In the genomic region with DNA sequence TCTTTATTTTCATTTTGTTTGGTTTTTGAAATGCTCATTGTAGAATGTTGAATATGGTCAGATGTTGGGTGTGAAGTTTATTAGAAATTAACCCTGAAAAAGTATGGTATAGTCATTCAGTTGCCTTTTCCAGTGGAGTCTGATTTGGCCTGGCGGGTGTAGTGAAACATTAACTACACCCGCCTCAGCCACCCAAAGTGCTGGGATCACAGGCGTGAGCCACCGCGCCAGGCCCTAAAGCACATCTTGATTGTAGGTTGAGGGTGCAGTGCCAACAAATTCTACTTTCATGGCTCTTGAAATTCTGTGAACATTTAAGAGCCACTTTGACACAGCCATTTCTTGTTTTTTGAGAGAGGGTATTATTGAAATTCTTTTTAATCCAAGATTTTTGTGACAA, we compare ENCODE assay signal across 30 cellular contexts.
A peak's percentile ranks its signal among the peaks of the same experiment; 100 is the strongest.
DNase-seq lines count a peak whose midpoint lies in the region; ATAC-seq, FAIRE-seq and TF ChIP-seq lines count a peak whose summit lies in the region.
"Had no signal": no experiment of that assay in that cellular context is flagged by ENCODE, and none has a peak within 500 bp of the region (broad histone marks: within the 10 kb centered on the region; RNA-seq: fewer than 3 reads in every experiment).

No MANE protein-coding gene starts in this region.

- ATAC-seq in A549 (peak in 1 of 2 experiments; percentile 68; a peak in 3 of 6 replicates), HG03196 (IDR thresholded peaks at IDR 0.05; ENCODE audit: unreplicated experiment) (no peak), GM21390 (IDR thresholded peaks at IDR 0.05; ENCODE audit: unreplicated experiment) (no peak), HG03108 (IDR thresholded peaks at IDR 0.05; ENCODE audit: unreplicated experiment) (no peak), HG02610 (IDR thresholded peaks at IDR 0.05; ENCODE audit: unreplicated experiment) (no peak)
- ATAC-seq: CD8-positive, alpha-beta T cell; effector memory CD8-positive, alpha-beta T cell; heart left ventricle; natural killer cell treated with Interleukin-12 subunit alpha and Interleukin-12 subunit beta and Interleukin-15 and Interleukin-18, amount 100 ng/mL, for 72 hours; right lobe of liver; stimulated activated memory B cell treated with anti-CD40 and anti-IgM and Interleukin-4, amounts not matched to agents 10 μg/mL and 1 μg/mL and 100 μg/mL, for 72 hours had no signal

- no peak for TF ChIP-seq EP300 in A549 (IDR thresholded peaks at IDR 0.05)

- intact Hi-C loops in kidney (cut with DNase I): no loop called here

- CTCF ChIA-PET in A549 (lab: Yijun Ruan, JAX): no interaction called here

- peaks cover 7% of the 10 kb centered on the region; the same call in 2 of the 3 replicates for H3K9me3 ChIP-seq in A549
- no peaks in the 10 kb centered on the region for H3K9me3 ChIP-seq in kidney (ENCODE audit: control insufficient read depth in 1 of 2, low read length in 2 of 2)
- H3K9me3 ChIP-seq: ovary, right lobe of liver had no signal

- TF ChIP-seq CTCF in A549 (IDR thresholded peaks at IDR 0.05) (no peak), kidney (IDR thresholded peaks at IDR 0.05; ENCODE audit: borderline replicate concordance, extremely low read depth, insufficient read depth) (no peak), osteocyte (IDR thresholded peaks at IDR 0.05) (no peak)

- H3K4me2 ChIP-seq in A549: peak overlapping the region; percentile 55

- peak overlapping the region; percentile 24 for H3K4me3 Mint-ChIP-seq in osteocyte (ENCODE audit: unreplicated experiment)
- H3K4me3 Mint-ChIP-seq: activated CD4-positive, alpha-beta memory T cell treated with anti-CD3 and anti-CD28 coated beads, Interleukin-2, amount 10 ng/mL, durations not matched to agents 7 days and 5 days; activated naive CD4-positive, alpha-beta T cell treated with anti-CD3 and anti-CD28 coated beads, Interleukin-2, amount 10 ng/mL, durations not matched to agents 7 days and 5 days; CD8-positive, alpha-beta T cell; effector memory CD8-positive, alpha-beta T cell; IgD-negative memory B cell; natural killer cell treated with Interleukin-12 subunit alpha and Interleukin-12 subunit beta and Interleukin-15 and Interleukin-18, amount 100 ng/mL, for 72 hours; stimulated activated memory B cell treated with anti-CD40 and anti-IgM and Interleukin-4, amounts not matched to agents 10 μg/mL and 1 μg/mL and 100 μg/mL, for 72 hours; T-helper 1 cell treated with Interleukin-12 subunit alpha and Interleukin-12 subunit beta and Interleukin-4 antibody, amounts not matched to agents 30 μg/mL and 1 μg/mL, for 36 hours had no signal

- H3K27ac ChIP-seq in A549 (peak overlapping the region; percentile 69 to 72), kidney (ENCODE audit: low read depth in 2 of 2, low read length in 2 of 2) (no peak overlapping the region)
- H3K27ac ChIP-seq: heart left ventricle, ovary, right lobe of liver had no signal

- FAIRE-seq in A549 (lab: Jason Lieb, UNC) (no peak), kidney (lab: Jason Lieb, UNC) (peak; percentile 15)
- FAIRE-seq: G401.6, TTC549 had no signal

- peaks cover 5% of the 10 kb centered on the region for H3K9me3 Mint-ChIP-seq in osteocyte (ENCODE audit: unreplicated experiment)
- H3K9me3 Mint-ChIP-seq: activated CD4-positive, alpha-beta memory T cell treated with anti-CD3 and anti-CD28 coated beads, Interleukin-2, amount 10 ng/mL, durations not matched to agents 7 days and 5 days; CD8-positive, alpha-beta T cell had no signal

- H3K4me1 ChIP-seq in A549 (peaks cover 56% of the 10 kb centered on the region), kidney (ENCODE audit: control insufficient read depth in 1 of 2, insufficient read depth in 1 of 2, low read depth in 1 of 2, low read length in 2 of 2) (peaks cover 2 to 4% of the 10 kb centered on the region in 2 donors)
- H3K4me1 ChIP-seq: right lobe of liver had no signal

- no peak for TF ChIP-seq POLR2A in A549 (IDR thresholded peaks at IDR 0.05; ENCODE audit: low read length)

- peaks cover 69% of the 10 kb centered on the region for H3K4me1 Mint-ChIP-seq in osteocyte (ENCODE audit: unreplicated experiment)
- H3K4me1 Mint-ChIP-seq: activated CD4-positive, alpha-beta memory T cell treated with anti-CD3 and anti-CD28 coated beads, Interleukin-2, amount 10 ng/mL, durations not matched to agents 7 days and 5 days; activated naive CD4-positive, alpha-beta T cell treated with anti-CD3 and anti-CD28 coated beads, Interleukin-2, amount 10 ng/mL, durations not matched to agents 7 days and 5 days; IgD-negative memory B cell; stimulated activated memory B cell treated with anti-CD40 and anti-IgM and Interleukin-4, amounts not matched to agents 10 μg/mL and 1 μg/mL and 100 μg/mL, for 72 hours had no signal

- no peaks in the 10 kb centered on the region for H3K27me3 Mint-ChIP-seq in osteocyte (ENCODE audit: unreplicated experiment)
- H3K27me3 Mint-ChIP-seq: activated CD4-positive, alpha-beta memory T cell treated with anti-CD3 and anti-CD28 coated beads, Interleukin-2, amount 10 ng/mL, durations not matched to agents 7 days and 5 days; activated naive CD4-positive, alpha-beta T cell treated with anti-CD3 and anti-CD28 coated beads, Interleukin-2, amount 10 ng/mL, durations not matched to agents 7 days and 5 days; effector memory CD8-positive, alpha-beta T cell; IgD-negative memory B cell; natural killer cell treated with Interleukin-12 subunit alpha and Interleukin-12 subunit beta and Interleukin-15 and Interleukin-18, amount 100 ng/mL, for 72 hours; stimulated activated memory B cell treated with anti-CD40 and anti-IgM and Interleukin-4, amounts not matched to agents 10 μg/mL and 1 μg/mL and 100 μg/mL, for 72 hours had no signal

- no peak for TF ChIP-seq RAD21 in A549 (conservative IDR thresholded peaks at IDR 0.05 in 1 of 2, IDR thresholded peaks at IDR 0.05 in 1 of 2)

- 48% methylated on average over 5 of the region's 5 CpGs for WGBS in A549 (ENCODE audit: missing lambda C conversion rate)

- H3K9ac ChIP-seq in kidney (ENCODE audit: low read length in 2 of 2): no peak overlapping the region

- H3K4me3 ChIP-seq in A549 (no peak overlapping the region), kidney (ENCODE audit: low read length in 2 of 2) (no peak overlapping the region)
- H3K4me3 ChIP-seq: heart left ventricle, ovary, right lobe of liver had no signal

- DNase-seq in A549 (ENCODE audit: low read depth in 1 of 2, low spot score in 1 of 2) (peak in 1 of 2 experiments; percentile 29), NCI-H446 treated with DMSO at 0.1 percent for 48 hours (lab: John Stamatoyannopoulos, UW) (peak; percentile 47), kidney (no peak), osteocyte (ENCODE audit: extremely low spot score, unreplicated experiment) (no peak)
- DNase-seq: 8988T; activated CD4-positive, alpha-beta memory T cell treated with anti-CD3 and anti-CD28 coated beads, Interleukin-2, amount 10 ng/mL, durations not matched to agents 7 days and 5 days; activated CD8-positive, alpha-beta memory T cell treated with anti-CD3 and anti-CD28 coated beads, Interleukin-2, amount 50 U/mL, for 48 hours; activated naive CD4-positive, alpha-beta T cell treated with anti-CD3 and anti-CD28 coated beads, Interleukin-2, amount 10 ng/mL, durations not matched to agents 7 days and 5 days; CD8-positive, alpha-beta T cell; cortex of kidney; effector memory CD8-positive, alpha-beta T cell; erythroblast; heart left ventricle; left cardiac atrium; NCI-H2029 treated with DMSO at 0.1 percent for 48 hours; NCI-H82; ovary; right lobe of liver; RPMI8226; stimulated activated CD4-positive, alpha-beta T cell treated with anti-CD3 and anti-CD28 coated beads, Interleukin-4, amount 100 ng/mL, for 4 hours had no signal

- H3K36me3 ChIP-seq in kidney (ENCODE audit: control insufficient read depth in 1 of 2, insufficient read depth in 2 of 2, low read length in 2 of 2): no peaks in the 10 kb centered on the region
- H3K36me3 ChIP-seq: heart left ventricle, ovary, right lobe of liver had no signal

- peaks cover 4% of the 10 kb centered on the region for H3K36me3 Mint-ChIP-seq in osteocyte (ENCODE audit: unreplicated experiment)
- H3K36me3 Mint-ChIP-seq: activated naive CD4-positive, alpha-beta T cell treated with anti-CD3 and anti-CD28 coated beads, Interleukin-2, amount 10 ng/mL, durations not matched to agents 7 days and 5 days; CD8-positive, alpha-beta T cell; IgD-negative memory B cell; natural killer cell treated with Interleukin-12 subunit alpha and Interleukin-12 subunit beta and Interleukin-15 and Interleukin-18, amount 100 ng/mL, for 72 hours; stimulated activated memory B cell treated with anti-CD40 and anti-IgM and Interleukin-4, amounts not matched to agents 10 μg/mL and 1 μg/mL and 100 μg/mL, for 72 hours had no signal

- POLR2A ChIA-PET in A549 (lab: Yijun Ruan, JAX): no interaction called here

- peak overlapping the region; percentile 91 for H3K27ac Mint-ChIP-seq in osteocyte (ENCODE audit: unreplicated experiment)
- H3K27ac Mint-ChIP-seq: activated CD4-positive, alpha-beta memory T cell treated with anti-CD3 and anti-CD28 coated beads, Interleukin-2, amount 10 ng/mL, durations not matched to agents 7 days and 5 days; activated naive CD4-positive, alpha-beta T cell treated with anti-CD3 and anti-CD28 coated beads, Interleukin-2, amount 10 ng/mL, durations not matched to agents 7 days and 5 days; CD8-positive, alpha-beta T cell; effector memory CD8-positive, alpha-beta T cell; IgD-negative memory B cell; natural killer cell treated with Interleukin-12 subunit alpha and Interleukin-12 subunit beta and Interleukin-15 and Interleukin-18, amount 100 ng/mL, for 72 hours; stimulated activated memory B cell treated with anti-CD40 and anti-IgM and Interleukin-4, amounts not matched to agents 10 μg/mL and 1 μg/mL and 100 μg/mL, for 72 hours; T-helper 1 cell treated with Interleukin-12 subunit alpha and Interleukin-12 subunit beta and Interleukin-4 antibody, amounts not matched to agents 30 μg/mL and 1 μg/mL, for 36 hours had no signal

TF ChIP-seq in A549, 52 proteins besides CTCF, POLR2A, EP300 and RAD21 (continues in another document):
- TF ChIP-seq ZNF302 (CRISPR knock-in tag; IDR thresholded peaks at IDR 0.05): no peak
- TF ChIP-seq, protein P1, sequence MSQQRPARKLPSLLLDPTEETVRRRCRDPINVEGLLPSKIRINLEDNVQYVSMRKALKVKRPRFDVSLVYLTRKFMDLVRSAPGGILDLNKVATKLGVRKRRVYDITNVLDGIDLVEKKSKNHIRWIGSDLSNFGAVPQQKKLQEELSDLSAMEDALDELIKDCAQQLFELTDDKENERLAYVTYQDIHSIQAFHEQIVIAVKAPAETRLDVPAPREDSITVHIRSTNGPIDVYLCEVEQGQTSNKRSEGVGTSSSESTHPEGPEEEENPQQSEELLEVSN (IDR thresholded peaks at IDR 0.05; ENCODE audit: borderline replicate concordance, low read depth): no peak
- TF ChIP-seq HOXA7 (CRISPR knock-in tag; IDR thresholded peaks at IDR 0.05): no peak
- no peak for TF ChIP-seq CEBPB (IDR thresholded peaks at IDR 0.05)
- no peak for TF ChIP-seq BHLHE40 (IDR thresholded peaks at IDR 0.05; ENCODE audit: low read depth, low read length)
- no peak for TF ChIP-seq KDM5A (IDR thresholded peaks at IDR 0.05)

Comparison
In these comparisons a context has a peak if more than half of its experiments do, and no peak if none do; other contexts are left out.
1. H3K27ac ChIP-seq: peak in A549 (2 of 2); none in kidney (0 of 2).